ENCODE assay signal across 13 cellular contexts in the genomic region with DNA sequence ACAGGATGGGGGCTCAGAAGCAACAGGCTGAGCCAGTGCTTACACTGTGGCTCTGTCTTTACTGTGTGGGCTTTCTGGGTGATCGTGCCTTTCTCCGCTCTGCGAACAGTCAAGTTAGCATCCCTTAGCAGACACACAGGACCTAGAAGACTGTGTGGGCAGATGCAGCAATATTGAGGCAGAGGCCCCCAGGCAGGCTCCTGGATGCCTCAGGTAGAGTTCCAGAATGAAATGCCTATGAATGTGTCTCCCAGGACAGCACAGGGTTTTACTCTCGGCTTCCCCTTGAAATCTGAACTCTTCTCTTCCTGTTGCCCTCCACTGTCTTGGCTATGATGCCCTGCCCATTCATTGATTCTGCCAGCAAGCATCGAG.
DNase-seq lines count a peak whose midpoint lies in the region; ATAC-seq and TF ChIP-seq lines count a peak whose summit lies in the region.
"Had no signal": no experiment of that assay in that cellular context is flagged by ENCODE, and none has a peak within 500 bp of the region (broad histone marks: within the 10 kb centered on the region; RNA-seq: fewer than 3 reads in every experiment).

No MANE protein-coding gene starts in this region.

- TF ChIP-seq CTCF in Panc1 (IDR thresholded peaks at IDR 0.05) = no peak
- TF ChIP-seq CTCF in vagina (IDR thresholded peaks at IDR 0.05) = no peak

- no peak overlapping the region for H3K27ac Mint-ChIP-seq in activated CD8-positive, alpha-beta memory T cell treated with anti-CD3 and anti-CD28 coated beads, Interleukin-2, amount 10 ng/mL, durations not matched to agents 7 days and 5 days
- H3K27ac Mint-ChIP-seq in activated CD8-positive, alpha-beta T cell treated with anti-CD3 and anti-CD28 coated beads, Interleukin-2, amount 10 ng/mL, durations not matched to agents 7 days and 5 days = no peak overlapping the region
- H3K27ac Mint-ChIP-seq: CD4-positive, CD25-positive, alpha-beta regulatory T cell had no signal

- TF ChIP-seq POLR2A in vagina (IDR thresholded peaks at IDR 0.05) = no peak

- CTCF ChIA-PET in activated CD8-positive, alpha-beta memory T cell treated with anti-CD3 and anti-CD28 coated beads, Interleukin-2, amount 10 ng/mL, durations not matched to agents 7 days and 5 days (lab: Charles Lee) = no interaction called here
- CTCF ChIA-PET in Panc1 (lab: Charles Lee) = interaction anchor here (0.6 kb wide), 1 partner anchor 77 kb away, joined by 9 read pairs; no protein-coding TSS in a partner anchor
- CTCF ChIA-PET in activated CD8-positive, alpha-beta T cell treated with anti-CD3 and anti-CD28 coated beads, Interleukin-2, amount 10 ng/mL, durations not matched to agents 7 days and 5 days (lab: Charles Lee) = no interaction called here

- H3K27ac ChIP-seq in Panc1 (ENCODE audit: low read length) (no peak overlapping the region), vagina (no peak overlapping the region)
- H3K27ac ChIP-seq: BLaER1 treated with 17β-estradiol and CSF1 and Interleukin-3, amounts not matched to agents 10 nM and 100 nM had no signal

- H3K36me3 Mint-ChIP-seq in activated CD8-positive, alpha-beta memory T cell treated with anti-CD3 and anti-CD28 coated beads, Interleukin-2, amount 10 ng/mL, durations not matched to agents 7 days and 5 days = no peaks in the 10 kb centered on the region
- H3K36me3 Mint-ChIP-seq in activated CD8-positive, alpha-beta T cell treated with anti-CD3 and anti-CD28 coated beads, Interleukin-2, amount 10 ng/mL, durations not matched to agents 7 days and 5 days (ENCODE audit: low read depth) = no peaks in the 10 kb centered on the region
- H3K36me3 Mint-ChIP-seq: CD4-positive, CD25-positive, alpha-beta regulatory T cell had no signal

- H3K9me3 ChIP-seq in Panc1 (ENCODE audit: control insufficient read depth, insufficient read depth, low read depth, low read length) (no peaks in the 10 kb centered on the region), vagina (no peaks in the 10 kb centered on the region)

- 0 out of 2 replicates have a peak, but pooled peaks cover 3% of the 10 kb centered on the region for H3K4me1 ChIP-seq in Panc1 (ENCODE audit: control insufficient read depth, insufficient read depth, low read length)
- no peaks in the 10 kb centered on the region for H3K4me1 ChIP-seq in vagina

- DNase-seq in activated CD8-positive, alpha-beta memory T cell treated with anti-CD3 and anti-CD28 coated beads, Interleukin-2, amount 10 ng/mL, durations not matched to agents 7 days and 5 days = peak; percentile 27
- DNase-seq in activated CD8-positive, alpha-beta memory T cell treated with anti-CD3 and anti-CD28 coated beads, Interleukin-2, amount 50 U/mL, for 48 hours = no peak
- DNase-seq in Panc1 (ENCODE audit: low read depth, low spot score) (no peak), islet precursor cell (peak; percentile 25), vagina (ENCODE audit: extremely low spot score in 2 of 2) (peak; percentile 49 to 74)
- DNase-seq in activated CD8-positive, alpha-beta T cell treated with anti-CD3 and anti-CD28 coated beads, Interleukin-2, amount 10 ng/mL, durations not matched to agents 7 days and 5 days = no peak
- DNase-seq: ACHN; CD4-positive, CD25-positive, alpha-beta regulatory T cell; DMS 273 treated with DMSO at 0.1 percent for 48 hours; GOT3; H9 had no signal

- in situ Hi-C loops in Panc1 (cut with HindIII; ENCODE audit: low pct_unique_long_range_greater_than_20kb, low sequenced_read_pairs) = no loop called here

- intact Hi-C loops in Panc1 (cut with micrococcal nuclease; ENCODE audit: unreplicated experiment) = no loop called here
- intact Hi-C loops in vagina (cut with DNase I) = no loop called here

- no peaks in the 10 kb centered on the region for H3K9me3 Mint-ChIP-seq in activated CD8-positive, alpha-beta memory T cell treated with anti-CD3 and anti-CD28 coated beads, Interleukin-2, amount 10 ng/mL, durations not matched to agents 7 days and 5 days (ENCODE audit: low read depth)
- no peaks in the 10 kb centered on the region for H3K9me3 Mint-ChIP-seq in activated CD8-positive, alpha-beta T cell treated with anti-CD3 and anti-CD28 coated beads, Interleukin-2, amount 10 ng/mL, durations not matched to agents 7 days and 5 days (ENCODE audit: insufficient read depth)
- H3K9me3 Mint-ChIP-seq: H9 had no signal

- H3K36me3 ChIP-seq in Panc1 (ENCODE audit: control insufficient read depth, insufficient read depth, low read length) = no peaks in the 10 kb centered on the region
- H3K36me3 ChIP-seq in vagina = no peaks in the 10 kb centered on the region
- H3K36me3 ChIP-seq: BLaER1 treated with 17β-estradiol and CSF1 and Interleukin-3, amounts not matched to agents 10 nM and 100 nM had no signal

- no peak for ATAC-seq in activated CD8-positive, alpha-beta memory T cell treated with anti-CD3 and anti-CD28 coated beads, Interleukin-2, amount 10 ng/mL, durations not matched to agents 7 days and 5 days
- ATAC-seq in Panc1 (0 out of 2 replicates have a peak, but pooled peaks have one; percentile 47), HG03460 (IDR thresholded peaks at IDR 0.05; ENCODE audit: unreplicated experiment) (no peak)
- no peak for ATAC-seq in activated CD8-positive, alpha-beta T cell treated with anti-CD3 and anti-CD28 coated beads, Interleukin-2, amount 10 ng/mL, durations not matched to agents 7 days and 5 days

- no TSS peak for BruUV-seq in Panc1 (replicated peaks; lab: Mats Ljungman, UMichigan)

- H3K4me1 Mint-ChIP-seq in activated CD8-positive, alpha-beta memory T cell treated with anti-CD3 and anti-CD28 coated beads, Interleukin-2, amount 10 ng/mL, durations not matched to agents 7 days and 5 days = no peaks in the 10 kb centered on the region
- no peaks in the 10 kb centered on the region for H3K4me1 Mint-ChIP-seq in activated CD8-positive, alpha-beta T cell treated with anti-CD3 and anti-CD28 coated beads, Interleukin-2, amount 10 ng/mL, durations not matched to agents 7 days and 5 days (ENCODE audit: low read depth)
- H3K4me1 Mint-ChIP-seq: CD4-positive, CD25-positive, alpha-beta regulatory T cell had no signal

- H3K27me3 ChIP-seq in Panc1 (ENCODE audit: control insufficient read depth, insufficient read depth, low read length) = no peaks in the 10 kb centered on the region
- H3K27me3 ChIP-seq in vagina = no peaks in the 10 kb centered on the region
- H3K27me3 ChIP-seq: BLaER1 treated with 17β-estradiol and CSF1 and Interleukin-3, amounts not matched to agents 10 nM and 100 nM had no signal

- H3K4me3 ChIP-seq in Panc1 (ENCODE audit: low read depth in 2 of 2, low read length in 2 of 2) (no peak overlapping the region), vagina (no peak overlapping the region)
- H3K4me3 ChIP-seq: BLaER1 treated with 17β-estradiol and CSF1 and Interleukin-3, amounts not matched to agents 10 nM and 100 nM had no signal

- peaks cover 3% of the 10 kb centered on the region for H3K27me3 Mint-ChIP-seq in activated CD8-positive, alpha-beta memory T cell treated with anti-CD3 and anti-CD28 coated beads, Interleukin-2, amount 10 ng/mL, durations not matched to agents 7 days and 5 days
- no peaks in the 10 kb centered on the region for H3K27me3 Mint-ChIP-seq in activated CD8-positive, alpha-beta T cell treated with anti-CD3 and anti-CD28 coated beads, Interleukin-2, amount 10 ng/mL, durations not matched to agents 7 days and 5 days (ENCODE audit: low read depth)

- POLR2A ChIA-PET in Panc1 (lab: Charles Lee) = no interaction called here
- POLR2A ChIA-PET in activated CD8-positive, alpha-beta T cell treated with anti-CD3 and anti-CD28 coated beads, Interleukin-2, amount 10 ng/mL, durations not matched to agents 7 days and 5 days (lab: Charles Lee) = no interaction called here

- no peak overlapping the region for H3K4me3 Mint-ChIP-seq in activated CD8-positive, alpha-beta memory T cell treated with anti-CD3 and anti-CD28 coated beads, Interleukin-2, amount 10 ng/mL, durations not matched to agents 7 days and 5 days
- H3K4me3 Mint-ChIP-seq in activated CD8-positive, alpha-beta T cell treated with anti-CD3 and anti-CD28 coated beads, Interleukin-2, amount 10 ng/mL, durations not matched to agents 7 days and 5 days = no peak overlapping the region
- H3K4me3 Mint-ChIP-seq: CD4-positive, CD25-positive, alpha-beta regulatory T cell; H9 had no signal

Comparison
In these comparisons a context has a peak if more than half of its experiments do, and no peak if none do; other contexts are left out.
1. DNase-seq: peak in activated CD8-positive, alpha-beta memory T cell treated with anti-CD3 and anti-CD28 coated beads, Interleukin-2, amount 10 ng/mL, durations not matched to agents 7 days and 5 days (single experiment), islet precursor cell (single experiment) and vagina (2 of 2); none in activated CD8-positive, alpha-beta memory T cell treated with anti-CD3 and anti-CD28 coated beads, Interleukin-2, amount 50 U/mL, for 48 hours (single experiment), Panc1 (single experiment) and activated CD8-positive, alpha-beta T cell treated with anti-CD3 and anti-CD28 coated beads, Interleukin-2, amount 10 ng/mL, durations not matched to agents 7 days and 5 days (single experiment).